ENCODE assay signal across 1 cellular context in genomic region chr7:107596881-107597581, GRCh38.
TF ChIP-seq lines count a peak whose summit lies in the region.

No MANE protein-coding gene starts in this region.

TF ChIP-seq in HepG2, 621 proteins besides CTCF, POLR2A, EP300 and RAD21:
- no peak for TF ChIP-seq ZNF335 (CRISPR knock-in tag; IDR thresholded peaks at IDR 0.05)
- TF ChIP-seq ZNF616 (CRISPR knock-in tag; IDR thresholded peaks at IDR 0.05; ENCODE audit: low read depth) = no peak
- no peak for TF ChIP-seq U2AF2 (IDR thresholded peaks at IDR 0.05; ENCODE audit: low read depth, low read length)
- TF ChIP-seq ZMYM3 (CRISPR knock-in tag; IDR thresholded peaks at IDR 0.05) = no peak
- no peak for TF ChIP-seq ZNF264 (CRISPR knock-in tag; IDR thresholded peaks at IDR 0.05)
- TF ChIP-seq NCOR1 (IDR thresholded peaks at IDR 0.05; ENCODE audit: borderline replicate concordance, low read length) = no peak
- TF ChIP-seq, protein P1, sequence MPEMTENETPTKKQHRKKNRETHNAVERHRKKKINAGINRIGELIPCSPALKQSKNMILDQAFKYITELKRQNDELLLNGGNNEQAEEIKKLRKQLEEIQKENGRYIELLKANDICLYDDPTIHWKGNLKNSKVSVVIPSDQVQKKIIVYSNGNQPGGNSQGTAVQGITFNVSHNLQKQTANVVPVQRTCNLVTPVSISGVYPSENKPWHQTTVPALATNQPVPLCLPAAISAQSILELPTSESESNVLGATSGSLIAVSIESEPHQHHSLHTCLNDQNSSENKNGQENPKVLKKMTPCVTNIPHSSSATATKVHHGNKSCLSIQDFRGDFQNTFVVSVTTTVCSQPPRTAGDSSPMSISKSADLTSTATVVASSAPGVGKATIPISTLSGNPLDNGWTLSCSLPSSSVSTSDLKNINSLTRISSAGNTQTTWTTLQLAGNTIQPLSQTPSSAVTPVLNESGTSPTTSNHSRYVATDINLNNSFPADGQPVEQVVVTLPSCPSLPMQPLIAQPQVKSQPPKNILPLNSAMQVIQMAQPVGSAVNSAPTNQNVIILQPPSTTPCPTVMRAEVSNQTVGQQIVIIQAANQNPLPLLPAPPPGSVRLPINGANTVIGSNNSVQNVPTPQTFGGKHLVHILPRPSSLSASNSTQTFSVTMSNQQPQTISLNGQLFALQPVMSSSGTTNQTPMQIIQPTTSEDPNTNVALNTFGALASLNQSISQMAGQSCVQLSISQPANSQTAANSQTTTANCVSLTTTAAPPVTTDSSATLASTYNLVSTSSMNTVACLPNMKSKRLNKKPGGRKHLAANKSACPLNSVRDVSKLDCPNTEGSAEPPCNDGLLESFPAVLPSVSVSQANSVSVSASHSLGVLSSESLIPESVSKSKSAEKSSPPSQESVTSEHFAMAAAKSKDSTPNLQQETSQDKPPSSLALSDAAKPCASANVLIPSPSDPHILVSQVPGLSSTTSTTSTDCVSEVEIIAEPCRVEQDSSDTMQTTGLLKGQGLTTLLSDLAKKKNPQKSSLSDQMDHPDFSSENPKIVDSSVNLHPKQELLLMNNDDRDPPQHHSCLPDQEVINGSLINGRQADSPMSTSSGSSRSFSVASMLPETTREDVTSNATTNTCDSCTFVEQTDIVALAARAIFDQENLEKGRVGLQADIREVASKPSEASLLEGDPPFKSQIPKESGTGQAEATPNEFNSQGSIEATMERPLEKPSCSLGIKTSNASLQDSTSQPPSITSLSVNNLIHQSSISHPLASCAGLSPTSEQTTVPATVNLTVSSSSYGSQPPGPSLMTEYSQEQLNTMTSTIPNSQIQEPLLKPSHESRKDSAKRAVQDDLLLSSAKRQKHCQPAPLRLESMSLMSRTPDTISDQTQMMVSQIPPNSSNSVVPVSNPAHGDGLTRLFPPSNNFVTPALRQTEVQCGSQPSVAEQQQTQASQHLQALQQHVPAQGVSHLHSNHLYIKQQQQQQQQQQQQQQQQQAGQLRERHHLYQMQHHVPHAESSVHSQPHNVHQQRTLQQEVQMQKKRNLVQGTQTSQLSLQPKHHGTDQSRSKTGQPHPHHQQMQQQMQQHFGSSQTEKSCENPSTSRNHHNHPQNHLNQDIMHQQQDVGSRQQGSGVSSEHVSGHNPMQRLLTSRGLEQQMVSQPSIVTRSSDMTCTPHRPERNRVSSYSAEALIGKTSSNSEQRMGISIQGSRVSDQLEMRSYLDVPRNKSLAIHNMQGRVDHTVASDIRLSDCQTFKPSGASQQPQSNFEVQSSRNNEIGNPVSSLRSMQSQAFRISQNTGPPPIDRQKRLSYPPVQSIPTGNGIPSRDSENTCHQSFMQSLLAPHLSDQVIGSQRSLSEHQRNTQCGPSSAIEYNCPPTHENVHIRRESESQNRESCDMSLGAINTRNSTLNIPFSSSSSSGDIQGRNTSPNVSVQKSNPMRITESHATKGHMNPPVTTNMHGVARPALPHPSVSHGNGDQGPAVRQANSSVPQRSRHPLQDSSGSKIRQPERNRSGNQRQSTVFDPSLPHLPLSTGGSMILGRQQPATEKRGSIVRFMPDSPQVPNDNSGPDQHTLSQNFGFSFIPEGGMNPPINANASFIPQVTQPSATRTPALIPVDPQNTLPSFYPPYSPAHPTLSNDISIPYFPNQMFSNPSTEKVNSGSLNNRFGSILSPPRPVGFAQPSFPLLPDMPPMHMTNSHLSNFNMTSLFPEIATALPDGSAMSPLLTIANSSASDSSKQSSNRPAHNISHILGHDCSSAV (CRISPR knock-in tag; IDR thresholded peaks at IDR 0.05; ENCODE audit: borderline replicate concordance) = no peak
- TF ChIP-seq RORA (CRISPR knock-in tag; IDR thresholded peaks at IDR 0.05) = no peak
- TF ChIP-seq, protein P2, sequence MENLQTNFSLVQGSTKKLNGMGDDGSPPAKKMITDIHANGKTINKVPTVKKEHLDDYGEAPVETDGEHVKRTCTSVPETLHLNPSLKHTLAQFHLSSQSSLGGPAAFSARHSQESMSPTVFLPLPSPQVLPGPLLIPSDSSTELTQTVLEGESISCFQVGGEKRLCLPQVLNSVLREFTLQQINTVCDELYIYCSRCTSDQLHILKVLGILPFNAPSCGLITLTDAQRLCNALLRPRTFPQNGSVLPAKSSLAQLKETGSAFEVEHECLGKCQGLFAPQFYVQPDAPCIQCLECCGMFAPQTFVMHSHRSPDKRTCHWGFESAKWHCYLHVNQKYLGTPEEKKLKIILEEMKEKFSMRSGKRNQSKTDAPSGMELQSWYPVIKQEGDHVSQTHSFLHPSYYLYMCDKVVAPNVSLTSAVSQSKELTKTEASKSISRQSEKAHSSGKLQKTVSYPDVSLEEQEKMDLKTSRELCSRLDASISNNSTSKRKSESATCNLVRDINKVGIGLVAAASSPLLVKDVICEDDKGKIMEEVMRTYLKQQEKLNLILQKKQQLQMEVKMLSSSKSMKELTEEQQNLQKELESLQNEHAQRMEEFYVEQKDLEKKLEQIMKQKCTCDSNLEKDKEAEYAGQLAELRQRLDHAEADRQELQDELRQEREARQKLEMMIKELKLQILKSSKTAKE (CRISPR knock-in tag; IDR thresholded peaks at IDR 0.05; ENCODE audit: borderline replicate concordance) = no peak
- TF ChIP-seq ZFP82 (CRISPR knock-in tag; IDR thresholded peaks at IDR 0.05; ENCODE audit: borderline replicate concordance) = no peak
- TF ChIP-seq ZNF530 (CRISPR knock-in tag; IDR thresholded peaks at IDR 0.05; ENCODE audit: low read depth) = no peak
- TF ChIP-seq HOXA7 (CRISPR knock-in tag; IDR thresholded peaks at IDR 0.05) = no peak
- TF ChIP-seq ZNF772 (CRISPR knock-in tag; IDR thresholded peaks at IDR 0.05) = no peak
- no peak for TF ChIP-seq ELK4 (CRISPR knock-in tag; IDR thresholded peaks at IDR 0.05; ENCODE audit: borderline replicate concordance)
- TF ChIP-seq, protein P3, sequence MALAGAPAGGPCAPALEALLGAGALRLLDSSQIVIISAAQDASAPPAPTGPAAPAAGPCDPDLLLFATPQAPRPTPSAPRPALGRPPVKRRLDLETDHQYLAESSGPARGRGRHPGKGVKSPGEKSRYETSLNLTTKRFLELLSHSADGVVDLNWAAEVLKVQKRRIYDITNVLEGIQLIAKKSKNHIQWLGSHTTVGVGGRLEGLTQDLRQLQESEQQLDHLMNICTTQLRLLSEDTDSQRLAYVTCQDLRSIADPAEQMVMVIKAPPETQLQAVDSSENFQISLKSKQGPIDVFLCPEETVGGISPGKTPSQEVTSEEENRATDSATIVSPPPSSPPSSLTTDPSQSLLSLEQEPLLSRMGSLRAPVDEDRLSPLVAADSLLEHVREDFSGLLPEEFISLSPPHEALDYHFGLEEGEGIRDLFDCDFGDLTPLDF (CRISPR knock-in tag; IDR thresholded peaks at IDR 0.05) = no peak
- TF ChIP-seq, protein P4, sequence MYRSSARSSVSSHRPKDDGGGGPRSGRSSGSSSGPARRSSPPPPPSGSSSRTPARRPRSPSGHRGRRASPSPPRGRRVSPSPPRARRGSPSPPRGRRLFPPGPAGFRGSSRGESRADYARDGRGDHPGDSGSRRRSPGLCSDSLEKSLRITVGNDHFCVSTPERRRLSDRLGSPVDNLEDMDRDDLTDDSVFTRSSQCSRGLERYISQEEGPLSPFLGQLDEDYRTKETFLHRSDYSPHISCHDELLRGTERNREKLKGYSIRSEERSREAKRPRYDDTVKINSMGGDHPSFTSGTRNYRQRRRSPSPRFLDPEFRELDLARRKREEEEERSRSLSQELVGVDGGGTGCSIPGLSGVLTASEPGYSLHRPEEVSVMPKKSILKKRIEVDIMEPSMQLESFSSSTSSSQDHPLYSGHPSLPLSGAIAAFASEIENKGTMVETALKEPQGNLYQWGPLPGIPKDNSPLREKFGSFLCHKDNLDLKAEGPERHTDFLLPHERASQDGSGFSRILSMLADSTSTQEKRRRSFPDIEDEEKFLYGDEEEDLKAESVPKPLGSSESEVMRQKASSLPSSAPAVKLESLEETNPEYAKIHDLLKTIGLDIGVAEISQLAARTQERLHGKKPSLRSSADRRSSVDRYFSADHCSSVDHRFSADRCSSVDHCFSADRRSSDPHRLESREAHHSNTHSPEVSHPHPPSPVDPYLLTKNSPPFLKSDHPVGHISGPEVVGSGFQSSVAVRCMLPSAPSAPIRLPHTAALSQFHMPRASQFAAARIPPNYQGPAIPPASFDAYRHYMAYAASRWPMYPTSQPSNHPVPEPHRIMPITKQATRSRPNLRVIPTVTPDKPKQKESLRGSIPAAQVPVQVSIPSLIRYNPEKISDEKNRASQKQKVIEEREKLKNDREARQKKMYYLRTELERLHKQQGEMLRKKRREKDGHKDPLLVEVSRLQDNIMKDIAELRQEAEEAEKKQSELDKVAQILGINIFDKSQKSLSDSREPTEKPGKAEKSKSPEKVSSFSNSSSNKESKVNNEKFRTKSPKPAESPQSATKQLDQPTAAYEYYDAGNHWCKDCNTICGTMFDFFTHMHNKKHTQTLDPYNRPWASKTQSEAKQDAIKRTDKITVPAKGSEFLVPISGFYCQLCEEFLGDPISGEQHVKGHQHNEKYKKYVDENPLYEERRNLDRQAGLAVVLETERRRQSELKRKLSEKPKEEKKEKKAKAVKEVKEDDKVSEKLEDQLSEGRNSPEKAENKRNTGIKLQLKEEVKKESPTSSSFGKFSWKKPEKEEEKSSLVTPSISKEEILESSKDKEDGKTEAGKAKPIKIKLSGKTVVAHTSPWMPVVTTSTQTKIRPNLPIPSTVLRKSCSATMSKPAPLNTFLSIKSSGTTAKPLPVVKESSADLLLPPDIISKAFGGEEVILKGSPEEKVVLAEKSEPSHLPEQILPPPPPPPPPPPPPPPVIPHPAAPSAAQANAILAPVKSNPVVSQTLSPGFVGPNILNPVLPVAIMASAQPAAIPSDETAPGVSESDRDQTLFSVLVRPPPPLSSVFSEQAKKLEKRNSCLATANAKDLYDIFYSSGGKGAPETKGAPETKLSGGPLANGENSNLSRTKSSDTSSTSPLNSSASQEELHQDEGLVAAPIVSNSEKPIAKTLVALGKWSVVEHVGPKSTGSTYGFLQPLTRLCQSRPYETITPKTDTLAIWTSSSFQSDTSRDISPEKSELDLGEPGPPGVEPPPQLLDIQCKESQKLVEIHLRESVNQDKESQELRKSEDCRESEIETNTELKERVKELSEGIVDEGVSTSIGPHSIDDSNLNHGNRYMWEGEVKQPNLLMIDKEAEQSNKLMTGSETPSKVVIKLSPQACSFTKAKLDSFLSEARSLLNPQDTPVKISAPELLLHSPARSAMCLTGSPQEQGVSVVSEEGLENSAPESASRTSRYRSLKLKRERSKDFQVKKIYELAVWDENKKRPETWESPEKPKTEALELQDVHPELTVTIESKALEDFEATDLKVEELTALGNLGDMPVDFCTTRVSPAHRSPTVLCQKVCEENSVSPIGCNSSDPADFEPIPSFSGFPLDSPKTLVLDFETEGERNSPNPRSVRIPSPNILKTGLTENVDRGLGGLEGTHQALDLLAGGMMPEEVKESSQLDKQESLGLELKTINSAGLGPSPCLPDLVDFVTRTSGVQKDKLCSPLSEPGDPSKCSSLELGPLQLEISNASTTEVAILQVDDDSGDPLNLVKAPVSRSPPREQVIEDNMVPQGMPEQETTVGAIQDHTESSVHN (CRISPR knock-in tag; IDR thresholded peaks at IDR 0.05) = no peak
- TF ChIP-seq TSC22D2 (CRISPR knock-in tag; IDR thresholded peaks at IDR 0.05; ENCODE audit: borderline replicate concordance) = no peak
- TF ChIP-seq, protein P5, sequence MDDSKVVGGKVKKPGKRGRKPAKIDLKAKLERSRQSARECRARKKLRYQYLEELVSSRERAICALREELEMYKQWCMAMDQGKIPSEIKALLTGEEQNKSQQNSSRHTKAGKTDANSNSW (CRISPR knock-in tag; IDR thresholded peaks at IDR 0.05; ENCODE audit: borderline replicate concordance) = no peak
- no peak for TF ChIP-seq STAT5B (CRISPR knock-in tag; IDR thresholded peaks at IDR 0.05)
- TF ChIP-seq THAP8 (CRISPR knock-in tag; IDR thresholded peaks at IDR 0.05; ENCODE audit: borderline replicate concordance) = no peak
